26 cellular contexts compared by ENCODE assay signal in the genomic region with DNA sequence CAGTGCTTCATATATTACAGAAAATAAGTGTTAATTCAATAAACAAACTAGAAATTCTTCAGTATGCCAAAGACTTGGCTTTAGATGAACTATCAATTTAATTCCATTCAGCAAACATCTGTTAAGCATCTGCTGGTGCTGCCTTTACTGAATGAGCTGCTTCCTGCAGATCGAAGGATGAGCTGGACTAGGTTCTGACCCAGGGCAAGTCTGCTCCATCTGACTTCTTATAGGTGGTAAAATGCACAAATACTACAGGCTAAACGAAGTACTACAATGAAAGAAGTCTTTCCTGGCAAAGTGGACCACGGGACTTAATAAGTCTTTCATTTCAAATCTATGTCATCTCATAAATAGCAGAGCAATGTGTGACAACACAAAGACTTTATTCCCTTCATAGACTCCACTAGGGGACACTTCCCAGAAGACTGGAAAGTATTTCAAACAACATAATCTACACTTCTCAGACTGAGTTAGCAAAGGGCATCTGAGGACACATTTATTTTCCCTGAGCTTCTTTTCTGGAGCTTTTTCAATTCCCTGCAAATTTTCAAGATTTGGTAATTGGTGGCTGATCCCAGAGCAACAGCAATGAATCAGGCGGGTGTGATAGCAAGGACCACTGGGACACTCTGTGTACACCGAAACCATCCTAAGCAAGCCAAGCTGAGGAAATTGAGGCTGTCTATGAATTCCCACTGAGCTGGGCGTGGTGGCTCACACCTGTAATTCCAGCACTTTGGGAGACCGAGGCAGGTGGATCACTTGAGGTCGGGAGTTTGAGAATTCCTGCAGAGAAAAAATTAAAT.
DNase-seq lines count a peak whose midpoint lies in the region; ATAC-seq, FAIRE-seq and TF ChIP-seq lines count a peak whose summit lies in the region.
"Had no signal": no experiment of that assay in that cellular context is flagged by ENCODE, and none has a peak within 500 bp of the region (broad histone marks: within the 10 kb centered on the region; RNA-seq: fewer than 3 reads in every experiment).

No MANE protein-coding gene starts in this region.

- H3K27me3 Mint-ChIP-seq in stimulated activated naive CD8-positive, alpha-beta T cell treated with anti-CD3 and anti-CD28 coated beads, Interleukin-15, amount 100 ng/mL, for 72 hours, result peaks cover 34% of the 10 kb centered on the region

- H3K4me2 ChIP-seq in A549, result no peak overlapping the region
- H3K4me2 ChIP-seq: BLaER1 treated with 17β-estradiol and CSF1 and Interleukin-3, amounts not matched to agents 10 nM and 100 nM had no signal

- intact Hi-C loops in right cardiac atrium (cut with DNase I), result no loop called here
- intact Hi-C loops in colonic mucosa (cut with DNase I), result no loop called here

- H3K9me3 Mint-ChIP-seq in stimulated activated naive CD8-positive, alpha-beta T cell treated with anti-CD3 and anti-CD28 coated beads, Interleukin-15, amount 100 ng/mL, for 72 hours, result no peaks in the 10 kb centered on the region
- H3K9me3 Mint-ChIP-seq: activated T-cell treated with anti-CD3 and anti-CD28 coated beads, Interleukin-2, amount 50 U/mL, for 72 hours; nephron progenitor cell had no signal

- H3K9me3 ChIP-seq in A549, result no peaks in the 10 kb centered on the region
- no peaks in the 10 kb centered on the region for H3K9me3 ChIP-seq in right cardiac atrium (ENCODE audit: control insufficient read depth, low read length)
- no peaks in the 10 kb centered on the region for H3K9me3 ChIP-seq in colonic mucosa
- H3K9me3 ChIP-seq: BLaER1 treated with 17β-estradiol and CSF1 and Interleukin-3, amounts not matched to agents 10 nM and 100 nM; esophagus squamous epithelium; heart right ventricle; prostate gland had no signal

- no peak overlapping the region for H3K27ac Mint-ChIP-seq in stimulated activated naive CD8-positive, alpha-beta T cell treated with anti-CD3 and anti-CD28 coated beads, Interleukin-15, amount 100 ng/mL, for 72 hours
- H3K27ac Mint-ChIP-seq: activated T-cell treated with anti-CD3 and anti-CD28 coated beads, Interleukin-2, amount 50 U/mL, for 72 hours; nephron progenitor cell had no signal

- DNase-seq in A549 (ENCODE audit: low read depth in 1 of 2, low spot score in 1 of 2) (no peak), H54 (ENCODE audit: insufficient read length, low spot score) (no peak), cerebellar cortex (ENCODE audit: low spot score) (peak; percentile 79), right cardiac atrium (no peak), NCI-H146 (lab: John Stamatoyannopoulos, UW) (no peak), colonic mucosa (no peak), GM13976 (ENCODE audit: low spot score) (no peak)
- no peak for DNase-seq in stimulated activated naive CD8-positive, alpha-beta T cell treated with anti-CD3 and anti-CD28 coated beads, Interleukin-15, amount 100 ng/mL, for 72 hours
- DNase-seq: activated naive CD4-positive, alpha-beta T cell treated with anti-CD3 and anti-CD28 coated beads, Interleukin-2, amount 50 U/mL, for 16 hours; activated T-cell treated with anti-CD3 and anti-CD28 coated beads, Interleukin-2, amount 50 U/mL, for 72 hours; aorta; effector memory CD4-positive, alpha-beta T cell; esophagus squamous epithelium; GOT3; heart right ventricle; midbrain; NCI-H1417 treated with DMSO at 0.1 percent for 48 hours; NCI-H2171; NCI-H526; nephron progenitor cell; stimulated activated CD4-positive, alpha-beta T cell treated with anti-CD3 and anti-CD28 coated beads, Interleukin-4, amount 100 ng/mL, for 24 hours had no signal

- no peak overlapping the region for H3K27ac ChIP-seq in A549
- no peak overlapping the region for H3K27ac ChIP-seq in right cardiac atrium (ENCODE audit: low read length)
- H3K27ac ChIP-seq in colonic mucosa, result no peak overlapping the region
- H3K27ac ChIP-seq: BLaER1 treated with 17β-estradiol and CSF1 and Interleukin-3, amounts not matched to agents 10 nM and 100 nM; esophagus squamous epithelium; prostate gland had no signal

- TF ChIP-seq POLR2A in A549 (IDR thresholded peaks at IDR 0.05; ENCODE audit: low read length), result no peak
- TF ChIP-seq POLR2A in H54 (IDR thresholded peaks at IDR 0.05; ENCODE audit: low read depth, low read length), result no peak

- CTCF ChIA-PET in A549 (lab: Yijun Ruan, JAX), result interaction anchor here (1.2 kb wide), 1 partner anchor 14 kb away, joined by 3 read pairs; no protein-coding TSS in a partner anchor

- no peak for TF ChIP-seq RAD21 in A549 (conservative IDR thresholded peaks at IDR 0.05 in 1 of 2, IDR thresholded peaks at IDR 0.05 in 1 of 2)

- peak; percentile 39 to 47; a peak in 3 of 6 replicates for ATAC-seq in A549
- ATAC-seq in right cardiac atrium, result peak; percentile 40 to 60
- no peak for ATAC-seq in stimulated activated naive CD8-positive, alpha-beta T cell treated with anti-CD3 and anti-CD28 coated beads, Interleukin-15, amount 100 ng/mL, for 72 hours
- ATAC-seq: activated T-cell treated with anti-CD3 and anti-CD28 coated beads, Interleukin-2, amount 50 U/mL, for 72 hours; left lobe of liver had no signal

- no peak for FAIRE-seq in A549 (lab: Jason Lieb, UNC)
- peak; percentile 11 for FAIRE-seq in H54 (lab: Jason Lieb, UNC)
- FAIRE-seq: GM12891, HTR-8/SVneo had no signal

- TF ChIP-seq EP300 in A549 (IDR thresholded peaks at IDR 0.05), result no peak

- no peak for TF ChIP-seq CTCF in A549 (IDR thresholded peaks at IDR 0.05)
- TF ChIP-seq CTCF in colonic mucosa (IDR thresholded peaks at IDR 0.05), result no peak
- no peak for TF ChIP-seq CTCF in GM13976 (IDR thresholded peaks at IDR 0.05; ENCODE audit: borderline replicate concordance, control extremely low read depth, extremely low read depth, insufficient read depth, missing control alignments)

- POLR2A ChIA-PET in A549 (lab: Yijun Ruan, JAX), result no interaction called here

- H3K9ac ChIP-seq in colonic mucosa (ENCODE audit: low read depth in 2 of 2, low read length in 2 of 2), result no peak overlapping the region
- H3K9ac ChIP-seq: BLaER1 treated with 17β-estradiol and CSF1 and Interleukin-3, amounts not matched to agents 10 nM and 100 nM had no signal

- in situ Hi-C loops in GM13976 (cut with MboI; ENCODE audit: low sequenced_read_pairs, unreplicated experiment), result no loop called here

- WGBS in A549 (ENCODE audit: missing lambda C conversion rate), result 33% methylated on average over 8 of the region's 8 CpGs
- WGBS in right cardiac atrium, result 57% methylated on average over 8 of the region's 8 CpGs

- H3K27me3 ChIP-seq in right cardiac atrium (ENCODE audit: control insufficient read depth, insufficient read depth) (no peaks in the 10 kb centered on the region), colonic mucosa (no peaks in the 10 kb centered on the region)
- H3K27me3 ChIP-seq: BLaER1 treated with 17β-estradiol and CSF1 and Interleukin-3, amounts not matched to agents 10 nM and 100 nM; esophagus squamous epithelium; heart right ventricle had no signal

- H3K4me1 Mint-ChIP-seq in stimulated activated naive CD8-positive, alpha-beta T cell treated with anti-CD3 and anti-CD28 coated beads, Interleukin-15, amount 100 ng/mL, for 72 hours, result no peaks in the 10 kb centered on the region
- H3K4me1 Mint-ChIP-seq: nephron progenitor cell had no signal

- H3K4me3 ChIP-seq in A549 (no peak overlapping the region), right cardiac atrium (ENCODE audit: low read length) (no peak overlapping the region), colonic mucosa (no peak overlapping the region)
- H3K4me3 ChIP-seq: BLaER1 treated with 17β-estradiol and CSF1 and Interleukin-3, amounts not matched to agents 10 nM and 100 nM; esophagus squamous epithelium; heart right ventricle; prostate gland had no signal

- H3K4me1 ChIP-seq in A549 (no peaks in the 10 kb centered on the region), right cardiac atrium (ENCODE audit: control insufficient read depth, insufficient read depth, low read length) (no peaks in the 10 kb centered on the region), colonic mucosa (no peaks in the 10 kb centered on the region)
- H3K4me1 ChIP-seq: BLaER1 treated with 17β-estradiol and CSF1 and Interleukin-3, amounts not matched to agents 10 nM and 100 nM; esophagus squamous epithelium; prostate gland had no signal

- H3K36me3 ChIP-seq in colonic mucosa, result no peaks in the 10 kb centered on the region
- H3K36me3 ChIP-seq: BLaER1 treated with 17β-estradiol and CSF1 and Interleukin-3, amounts not matched to agents 10 nM and 100 nM; esophagus squamous epithelium; heart right ventricle; prostate gland had no signal

- no peak overlapping the region for H3K4me3 Mint-ChIP-seq in stimulated activated naive CD8-positive, alpha-beta T cell treated with anti-CD3 and anti-CD28 coated beads, Interleukin-15, amount 100 ng/mL, for 72 hours
- H3K4me3 Mint-ChIP-seq: activated T-cell treated with anti-CD3 and anti-CD28 coated beads, Interleukin-2, amount 50 U/mL, for 72 hours; nephron progenitor cell had no signal

TF ChIP-seq in A549, 52 proteins besides CTCF, POLR2A, EP300 and RAD21:
- TF ChIP-seq SMC3 (IDR thresholded peaks at IDR 0.05), result no peak
- TF ChIP-seq, protein P1, sequence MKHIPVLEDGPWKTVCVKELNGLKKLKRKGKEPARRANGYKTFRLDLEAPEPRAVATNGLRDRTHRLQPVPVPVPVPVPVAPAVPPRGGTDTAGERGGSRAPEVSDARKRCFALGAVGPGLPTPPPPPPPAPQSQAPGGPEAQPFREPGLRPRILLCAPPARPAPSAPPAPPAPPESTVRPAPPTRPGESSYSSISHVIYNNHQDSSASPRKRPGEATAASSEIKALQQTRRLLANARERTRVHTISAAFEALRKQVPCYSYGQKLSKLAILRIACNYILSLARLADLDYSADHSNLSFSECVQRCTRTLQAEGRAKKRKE (CRISPR knock-in tag; IDR thresholded peaks at IDR 0.05; ENCODE audit: low read depth), result no peak
- no peak for TF ChIP-seq FOSL2 (IDR thresholded peaks at IDR 0.05)
- TF ChIP-seq FOSL2 (CRISPR knock-in tag; IDR thresholded peaks at IDR 0.05), result no peak
- TF ChIP-seq, protein P2, sequence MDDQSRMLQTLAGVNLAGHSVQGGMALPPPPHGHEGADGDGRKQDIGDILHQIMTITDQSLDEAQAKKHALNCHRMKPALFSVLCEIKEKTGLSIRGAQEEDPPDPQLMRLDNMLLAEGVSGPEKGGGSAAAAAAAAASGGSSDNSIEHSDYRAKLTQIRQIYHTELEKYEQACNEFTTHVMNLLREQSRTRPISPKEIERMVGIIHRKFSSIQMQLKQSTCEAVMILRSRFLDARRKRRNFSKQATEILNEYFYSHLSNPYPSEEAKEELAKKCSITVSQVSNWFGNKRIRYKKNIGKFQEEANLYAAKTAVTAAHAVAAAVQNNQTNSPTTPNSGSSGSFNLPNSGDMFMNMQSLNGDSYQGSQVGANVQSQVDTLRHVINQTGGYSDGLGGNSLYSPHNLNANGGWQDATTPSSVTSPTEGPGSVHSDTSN (IDR thresholded peaks at IDR 0.05), result no peak
